8 cellular contexts compared by ENCODE assay signal in genomic region chr1:42922687-42923366, GRCh38. TPM values are rescaled to one million over a fixed set of nuclear protein-coding genes. Genes with fewer than 3 reads are reported as not detected.
DNase-seq lines count a peak whose midpoint lies in the region; ATAC-seq and TF ChIP-seq lines count a peak whose summit lies in the region.

No MANE protein-coding gene starts in this region.

- ATAC-seq in GM19395 (IDR thresholded peaks at IDR 0.05; ENCODE audit: unreplicated experiment) (peak; percentile 58), HG03439 (IDR thresholded peaks at IDR 0.05; ENCODE audit: unreplicated experiment) (no peak)

- peak overlapping the region; percentile 84 to 96 (median 92) for H3K27ac Mint-ChIP-seq in immature natural killer cell

- no peak overlapping the region for H3K4me3 ChIP-seq in breast epithelium

- H3K4me1 Mint-ChIP-seq in immature natural killer cell, result peaks cover 29 to 43% of the 10 kb centered on the region in 2 donors

- intact Hi-C loops in breast epithelium (cut with DNase I; ENCODE audit: low total_unique reads), result no loop called here

- H3K4me1 ChIP-seq in breast epithelium, result no peaks in the 10 kb centered on the region

- H3K9me3 Mint-ChIP-seq in immature natural killer cell, result no peaks in the 10 kb centered on the region

- H3K4me3 Mint-ChIP-seq in immature natural killer cell, result peak overlapping the region; percentile 83 to 96 (median 90)

- H3K27me3 ChIP-seq in breast epithelium, result no peaks in the 10 kb centered on the region

- DNase-seq in CD1c-positive myeloid dendritic cell (ENCODE audit: extremely low spot score) (peak; percentile 69), NCI-H1092 (lab: John Stamatoyannopoulos, UW) (peak; percentile 60), SKM-1 (lab: John Stamatoyannopoulos, UW; ENCODE audit: unreplicated experiment) (peak; percentile 62), breast epithelium (ENCODE audit: low spot score in 2 of 2) (no peak), immature natural killer cell (peak; percentile 57 to 60 (median 59))
- DNase-seq in stimulated activated CD4-positive, alpha-beta T cell treated with anti-CD3 and anti-CD28 coated beads, Interleukin-2, amount 100 ng/mL, for 48 hours, result peak; percentile 46 to 48

- no peaks in the 10 kb centered on the region for H3K9me3 ChIP-seq in breast epithelium

- TF ChIP-seq CTCF in breast epithelium (IDR thresholded peaks at IDR 0.05), result peak; percentile 48 to 86 (median 64)

- H3K36me3 ChIP-seq in breast epithelium, result no peaks in the 10 kb centered on the region

- no peak for TF ChIP-seq POLR2A in breast epithelium (IDR thresholded peaks at IDR 0.05)

- no peak overlapping the region for H3K27ac ChIP-seq in breast epithelium

- peaks cover 6 to 16% (median 13%) of the 10 kb centered on the region in 3 donors for H3K27me3 Mint-ChIP-seq in immature natural killer cell (ENCODE audit: low read depth in 3 of 3)

- peaks cover 10 to 22% (median 12%) of the 10 kb centered on the region in 3 donors for H3K36me3 Mint-ChIP-seq in immature natural killer cell

RNA-seq across cellular contexts. Expression of gene SLC2A1, which starts 35.8 kb away (rescaled TPM):
- 10 to 100 TPM; 29.5 to 78.9 (median 42.1) TPM for total RNA-seq in breast epithelium
- 10 to 100 TPM; 39.1 to 55.0 (median 42.4) TPM for polyA plus RNA-seq in immature natural killer cell

Comparison
In these comparisons a context has a peak if more than half of its experiments do, and no peak if none do; other contexts are left out.
1. DNase-seq: peak in CD1c-positive myeloid dendritic cell (single experiment), NCI-H1092 (single experiment), SKM-1 (single experiment), immature natural killer cell (3 of 3) and stimulated activated CD4-positive, alpha-beta T cell treated with anti-CD3 and anti-CD28 coated beads, Interleukin-2, amount 100 ng/mL, for 48 hours (2 of 2); none in breast epithelium (0 of 2).